14 cellular contexts compared by ENCODE assay signal in genomic region chr2:29601872-29602271, GRCh38.
DNase-seq lines count a peak whose midpoint lies in the region; TF ChIP-seq lines count a peak whose summit lies in the region.
"Had no signal": no experiment of that assay in that cellular context is flagged by ENCODE, and none has a peak within 500 bp of the region (broad histone marks: within the 10 kb centered on the region; RNA-seq: fewer than 3 reads in every experiment).

No MANE protein-coding gene starts in this region.

- TF ChIP-seq CTCF in RWPE1 (conservative IDR thresholded peaks at IDR 0.05; ENCODE audit: low read depth) (no peak), epithelial cell of esophagus (IDR thresholded peaks at IDR 0.05; ENCODE audit: insufficient read depth, low read depth, low read length, missing control alignments) (no peak)

- H3K27me3 ChIP-seq in effector memory CD4-positive, alpha-beta T cell (replicated peaks; ENCODE audit: control insufficient read depth, insufficient read depth, low read length, poor library complexity, severe bottlenecking): no peaks in the 10 kb centered on the region
- H3K27me3 ChIP-seq: BLaER1 had no signal

- H3K27ac ChIP-seq in RWPE1: no peak overlapping the region
- no peak overlapping the region for H3K27ac ChIP-seq in effector memory CD4-positive, alpha-beta T cell (ENCODE audit: insufficient read depth, low read length, poor library complexity, severe bottlenecking)
- H3K27ac ChIP-seq: BLaER1 had no signal

- H3K4me1 ChIP-seq in effector memory CD4-positive, alpha-beta T cell (ENCODE audit: control insufficient read depth, insufficient read depth, low read length, poor library complexity, severe bottlenecking): no peaks in the 10 kb centered on the region
- H3K4me1 ChIP-seq: BLaER1, Caco-2 had no signal

- DNase-seq in EH (ENCODE audit: low read depth) (peak; percentile 4), HCEC 1CT (peak; percentile 68), RWPE1 (ENCODE audit: low spot score) (peak; percentile 46), epithelial cell of esophagus (ENCODE audit: low read depth) (peak; percentile 67), Kasumi-1 (lab: John Stamatoyannopoulos, UW) (no peak), cortex of kidney (lab: John Stamatoyannopoulos, UW) (no peak), DMS 273 treated with DMSO at 0.1 percent for 48 hours (lab: John Stamatoyannopoulos, UW) (no peak)
- no peak for DNase-seq in effector memory CD4-positive, alpha-beta T cell
- DNase-seq: 8988T; AML-193; Caco-2; CD8-positive, alpha-beta memory T cell; GF-D8 had no signal

- H3K9me3 ChIP-seq in effector memory CD4-positive, alpha-beta T cell (ENCODE audit: control insufficient read depth, low read length): no peaks in the 10 kb centered on the region
- H3K9me3 ChIP-seq: Caco-2 had no signal

- no peaks in the 10 kb centered on the region for H3K36me3 ChIP-seq in effector memory CD4-positive, alpha-beta T cell (ENCODE audit: control insufficient read depth, insufficient read depth, low read length)
- H3K36me3 ChIP-seq: BLaER1 had no signal

- POLR2A ChIA-PET in RWPE1 (lab: Yijun Ruan, JAX; ENCODE audit: low non-redundant PET): no interaction called here

- no peak overlapping the region for H3K4me3 ChIP-seq in epithelial cell of esophagus (ENCODE audit: low read length)
- H3K4me3 ChIP-seq in effector memory CD4-positive, alpha-beta T cell (ENCODE audit: insufficient read depth, low read depth, low read length, poor library complexity, severe bottlenecking): no peak overlapping the region
- H3K4me3 ChIP-seq: BLaER1 had no signal

- CTCF ChIA-PET in RWPE1 (lab: Yijun Ruan, JAX): interaction anchor here (0.7 kb wide), 1 partner anchor 291 kb away, joined by 3 read pairs; no protein-coding TSS in a partner anchor

Comparison
In these comparisons a context has a peak if more than half of its experiments do, and no peak if none do; other contexts are left out.
1. DNase-seq: peak in EH (single experiment), HCEC 1CT (single experiment), RWPE1 (single experiment) and epithelial cell of esophagus (single experiment); none in effector memory CD4-positive, alpha-beta T cell (0 of 3), Kasumi-1 (0 of 2), cortex of kidney (single experiment) and DMS 273 treated with DMSO at 0.1 percent for 48 hours (single experiment).